1 cellular context compared by ENCODE assay signal in the genomic region with DNA sequence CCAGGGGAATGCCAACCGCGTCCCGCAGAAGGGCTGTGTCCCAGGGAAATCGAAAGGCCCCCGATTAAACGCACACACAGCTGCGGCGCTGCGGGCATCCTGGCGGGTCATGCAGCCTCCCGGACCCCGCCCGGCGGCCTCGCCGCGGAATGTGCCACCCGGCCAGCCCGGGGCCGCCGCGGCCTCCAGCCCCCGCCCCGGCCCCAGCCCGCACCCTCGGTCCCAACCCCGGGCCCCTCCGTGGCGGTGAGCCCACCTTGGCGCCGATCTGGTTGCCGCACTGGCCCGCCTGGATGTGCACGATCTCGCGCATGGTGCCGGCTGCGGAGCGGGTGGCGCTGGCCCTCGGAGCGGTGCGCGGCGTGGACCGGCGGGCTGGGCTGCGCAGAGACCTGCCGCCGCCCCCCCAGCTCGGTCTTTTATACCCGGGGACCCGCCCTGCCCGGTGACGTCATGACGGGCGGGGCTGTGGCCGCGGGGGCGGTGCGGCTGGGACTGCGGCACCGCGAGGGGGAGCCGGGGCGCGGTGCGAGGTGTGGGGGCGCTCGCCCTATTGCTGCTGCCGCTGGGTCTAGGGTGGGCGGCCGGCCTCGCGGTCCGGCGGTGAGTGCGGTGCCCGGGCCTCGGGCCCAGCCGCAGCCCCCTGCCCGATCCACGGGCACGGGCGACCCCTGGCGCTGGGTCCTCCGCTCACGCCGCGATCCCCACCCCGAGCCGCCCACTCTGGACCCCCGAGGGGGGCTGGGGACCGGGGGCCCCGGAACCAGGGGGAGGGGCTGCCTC.
A peak's percentile ranks its signal among the peaks of the same experiment; 100 is the strongest.
TF ChIP-seq lines count a peak whose summit lies in the region.

A gene (minus strand): TSS at position 394 of the 783 bp plus-strand sequence. CDS start 81 bp downstream, at position 313.

TF ChIP-seq in HepG2, 621 proteins besides CTCF, POLR2A, EP300 and RAD21 (continued from another document and continues in another):
- TF ChIP-seq, protein P1, sequence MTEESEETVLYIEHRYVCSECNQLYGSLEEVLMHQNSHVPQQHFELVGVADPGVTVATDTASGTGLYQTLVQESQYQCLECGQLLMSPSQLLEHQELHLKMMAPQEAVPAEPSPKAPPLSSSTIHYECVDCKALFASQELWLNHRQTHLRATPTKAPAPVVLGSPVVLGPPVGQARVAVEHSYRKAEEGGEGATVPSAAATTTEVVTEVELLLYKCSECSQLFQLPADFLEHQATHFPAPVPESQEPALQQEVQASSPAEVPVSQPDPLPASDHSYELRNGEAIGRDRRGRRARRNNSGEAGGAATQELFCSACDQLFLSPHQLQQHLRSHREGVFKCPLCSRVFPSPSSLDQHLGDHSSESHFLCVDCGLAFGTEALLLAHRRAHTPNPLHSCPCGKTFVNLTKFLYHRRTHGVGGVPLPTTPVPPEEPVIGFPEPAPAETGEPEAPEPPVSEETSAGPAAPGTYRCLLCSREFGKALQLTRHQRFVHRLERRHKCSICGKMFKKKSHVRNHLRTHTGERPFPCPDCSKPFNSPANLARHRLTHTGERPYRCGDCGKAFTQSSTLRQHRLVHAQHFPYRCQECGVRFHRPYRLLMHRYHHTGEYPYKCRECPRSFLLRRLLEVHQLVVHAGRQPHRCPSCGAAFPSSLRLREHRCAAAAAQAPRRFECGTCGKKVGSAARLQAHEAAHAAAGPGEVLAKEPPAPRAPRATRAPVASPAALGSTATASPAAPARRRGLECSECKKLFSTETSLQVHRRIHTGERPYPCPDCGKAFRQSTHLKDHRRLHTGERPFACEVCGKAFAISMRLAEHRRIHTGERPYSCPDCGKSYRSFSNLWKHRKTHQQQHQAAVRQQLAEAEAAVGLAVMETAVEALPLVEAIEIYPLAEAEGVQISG (CRISPR knock-in tag; IDR thresholded peaks at IDR 0.05): peak; percentile 83
- TF ChIP-seq HIVEP1 (CRISPR knock-in tag; IDR thresholded peaks at IDR 0.05) (no peak), SP5 (CRISPR knock-in tag; IDR thresholded peaks at IDR 0.05; ENCODE audit: borderline replicate concordance, low read depth) (peak; percentile 83), RELA (CRISPR knock-in tag; IDR thresholded peaks at IDR 0.05) (peak; percentile 47; the same call in 1 of the 2 replicates), MZF1 (CRISPR knock-in tag; IDR thresholded peaks at IDR 0.05; ENCODE audit: borderline replicate concordance) (no peak), NR1H2 (CRISPR knock-in tag; IDR thresholded peaks at IDR 0.05; ENCODE audit: borderline replicate concordance, low read depth) (no peak; the same call in 1 of the 2 replicates), MED8 (CRISPR knock-in tag; IDR thresholded peaks at IDR 0.05; ENCODE audit: insufficient replicate concordance) (peak; percentile 66), ZNF850 (CRISPR knock-in tag; conservative IDR thresholded peaks at IDR 0.05) (no peak), CAMTA2 (CRISPR knock-in tag; IDR thresholded peaks at IDR 0.05; ENCODE audit: borderline replicate concordance) (peak; percentile 79; the same call in 1 of the 2 replicates), ZNF709 (CRISPR knock-in tag; IDR thresholded peaks at IDR 0.05) (no peak), HCFC1 (IDR thresholded peaks at IDR 0.05; ENCODE audit: low read depth, low read length) (no peak; the same call in 1 of the 2 replicates), ZBTB7B (CRISPR knock-in tag; IDR thresholded peaks at IDR 0.05) (peak; percentile 95), KLF13 (CRISPR knock-in tag; IDR thresholded peaks at IDR 0.05) (no peak), ZNF563 (CRISPR knock-in tag; IDR thresholded peaks at IDR 0.05) (peak; percentile 77; the same call in 1 of the 2 replicates), NFRKB (IDR thresholded peaks at IDR 0.05) (no peak), NFE2L2 (IDR thresholded peaks at IDR 0.05; ENCODE audit: low read length) (no peak), TGIF2 (CRISPR knock-in tag; IDR thresholded peaks at IDR 0.05) (no peak), ZNF329 (CRISPR knock-in tag; IDR thresholded peaks at IDR 0.05; ENCODE audit: low read depth) (peak; percentile 89), WIZ (CRISPR knock-in tag; IDR thresholded peaks at IDR 0.05) (no peak), ZFP41 (CRISPR knock-in tag; IDR thresholded peaks at IDR 0.05; ENCODE audit: borderline replicate concordance) (no peak), ZNF75D (CRISPR knock-in tag; IDR thresholded peaks at IDR 0.05; ENCODE audit: borderline replicate concordance) (no peak), KDM1A (CRISPR knock-in tag; IDR thresholded peaks at IDR 0.05) (no peak), HNRNPH1 (optimal IDR thresholded peaks at IDR 0.05; ENCODE audit: low read depth, low read length) (no peak), ZKSCAN8 (CRISPR knock-in tag; IDR thresholded peaks at IDR 0.05; ENCODE audit: borderline replicate concordance) (peak; percentile 36; the same call in 1 of the 2 replicates), FOXP1 (IDR thresholded peaks at IDR 0.05) (no peak), FOXP1 (CRISPR knock-in tag; IDR thresholded peaks at IDR 0.05) (no peak)
- TF ChIP-seq, protein P2, sequence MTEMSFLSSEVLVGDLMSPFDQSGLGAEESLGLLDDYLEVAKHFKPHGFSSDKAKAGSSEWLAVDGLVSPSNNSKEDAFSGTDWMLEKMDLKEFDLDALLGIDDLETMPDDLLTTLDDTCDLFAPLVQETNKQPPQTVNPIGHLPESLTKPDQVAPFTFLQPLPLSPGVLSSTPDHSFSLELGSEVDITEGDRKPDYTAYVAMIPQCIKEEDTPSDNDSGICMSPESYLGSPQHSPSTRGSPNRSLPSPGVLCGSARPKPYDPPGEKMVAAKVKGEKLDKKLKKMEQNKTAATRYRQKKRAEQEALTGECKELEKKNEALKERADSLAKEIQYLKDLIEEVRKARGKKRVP (CRISPR knock-in tag; IDR thresholded peaks at IDR 0.05): peak in 1 of 2 experiments; percentile 66; a peak in 1 of 4 replicates
- TF ChIP-seq, protein P3, sequence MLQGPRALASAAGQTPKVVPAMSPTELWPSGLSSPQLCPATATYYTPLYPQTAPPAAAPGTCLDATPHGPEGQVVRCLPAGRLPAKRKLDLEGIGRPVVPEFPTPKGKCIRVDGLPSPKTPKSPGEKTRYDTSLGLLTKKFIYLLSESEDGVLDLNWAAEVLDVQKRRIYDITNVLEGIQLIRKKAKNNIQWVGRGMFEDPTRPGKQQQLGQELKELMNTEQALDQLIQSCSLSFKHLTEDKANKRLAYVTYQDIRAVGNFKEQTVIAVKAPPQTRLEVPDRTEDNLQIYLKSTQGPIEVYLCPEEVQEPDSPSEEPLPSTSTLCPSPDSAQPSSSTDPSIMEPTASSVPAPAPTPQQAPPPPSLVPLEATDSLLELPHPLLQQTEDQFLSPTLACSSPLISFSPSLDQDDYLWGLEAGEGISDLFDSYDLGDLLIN (CRISPR knock-in tag; IDR thresholded peaks at IDR 0.05; ENCODE audit: borderline replicate concordance): no peak
- TF ChIP-seq, protein P4, sequence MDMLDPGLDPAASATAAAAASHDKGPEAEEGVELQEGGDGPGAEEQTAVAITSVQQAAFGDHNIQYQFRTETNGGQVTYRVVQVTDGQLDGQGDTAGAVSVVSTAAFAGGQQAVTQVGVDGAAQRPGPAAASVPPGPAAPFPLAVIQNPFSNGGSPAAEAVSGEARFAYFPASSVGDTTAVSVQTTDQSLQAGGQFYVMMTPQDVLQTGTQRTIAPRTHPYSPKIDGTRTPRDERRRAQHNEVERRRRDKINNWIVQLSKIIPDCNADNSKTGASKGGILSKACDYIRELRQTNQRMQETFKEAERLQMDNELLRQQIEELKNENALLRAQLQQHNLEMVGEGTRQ (IDR thresholded peaks at IDR 0.05; ENCODE audit: low read depth, low read length): no peak
- TF ChIP-seq, protein P4 (CRISPR knock-in tag; IDR thresholded peaks at IDR 0.05; ENCODE audit: borderline replicate concordance): no peak
- TF ChIP-seq, protein P5, sequence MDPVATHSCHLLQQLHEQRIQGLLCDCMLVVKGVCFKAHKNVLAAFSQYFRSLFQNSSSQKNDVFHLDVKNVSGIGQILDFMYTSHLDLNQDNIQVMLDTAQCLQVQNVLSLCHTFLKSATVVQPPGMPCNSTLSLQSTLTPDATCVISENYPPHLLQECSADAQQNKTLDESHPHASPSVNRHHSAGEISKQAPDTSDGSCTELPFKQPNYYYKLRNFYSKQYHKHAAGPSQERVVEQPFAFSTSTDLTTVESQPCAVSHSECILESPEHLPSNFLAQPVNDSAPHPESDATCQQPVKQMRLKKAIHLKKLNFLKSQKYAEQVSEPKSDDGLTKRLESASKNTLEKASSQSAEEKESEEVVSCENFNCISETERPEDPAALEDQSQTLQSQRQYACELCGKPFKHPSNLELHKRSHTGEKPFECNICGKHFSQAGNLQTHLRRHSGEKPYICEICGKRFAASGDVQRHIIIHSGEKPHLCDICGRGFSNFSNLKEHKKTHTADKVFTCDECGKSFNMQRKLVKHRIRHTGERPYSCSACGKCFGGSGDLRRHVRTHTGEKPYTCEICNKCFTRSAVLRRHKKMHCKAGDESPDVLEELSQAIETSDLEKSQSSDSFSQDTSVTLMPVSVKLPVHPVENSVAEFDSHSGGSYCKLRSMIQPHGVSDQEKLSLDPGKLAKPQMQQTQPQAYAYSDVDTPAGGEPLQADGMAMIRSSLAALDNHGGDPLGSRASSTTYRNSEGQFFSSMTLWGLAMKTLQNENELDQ (CRISPR knock-in tag; IDR thresholded peaks at IDR 0.05; ENCODE audit: borderline replicate concordance): no peak
- TF ChIP-seq, protein P6, sequence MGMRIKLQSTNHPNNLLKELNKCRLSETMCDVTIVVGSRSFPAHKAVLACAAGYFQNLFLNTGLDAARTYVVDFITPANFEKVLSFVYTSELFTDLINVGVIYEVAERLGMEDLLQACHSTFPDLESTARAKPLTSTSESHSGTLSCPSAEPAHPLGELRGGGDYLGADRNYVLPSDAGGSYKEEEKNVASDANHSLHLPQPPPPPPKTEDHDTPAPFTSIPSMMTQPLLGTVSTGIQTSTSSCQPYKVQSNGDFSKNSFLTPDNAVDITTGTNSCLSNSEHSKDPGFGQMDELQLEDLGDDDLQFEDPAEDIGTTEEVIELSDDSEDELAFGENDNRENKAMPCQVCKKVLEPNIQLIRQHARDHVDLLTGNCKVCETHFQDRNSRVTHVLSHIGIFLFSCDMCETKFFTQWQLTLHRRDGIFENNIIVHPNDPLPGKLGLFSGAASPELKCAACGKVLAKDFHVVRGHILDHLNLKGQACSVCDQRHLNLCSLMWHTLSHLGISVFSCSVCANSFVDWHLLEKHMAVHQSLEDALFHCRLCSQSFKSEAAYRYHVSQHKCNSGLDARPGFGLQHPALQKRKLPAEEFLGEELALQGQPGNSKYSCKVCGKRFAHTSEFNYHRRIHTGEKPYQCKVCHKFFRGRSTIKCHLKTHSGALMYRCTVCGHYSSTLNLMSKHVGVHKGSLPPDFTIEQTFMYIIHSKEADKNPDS (CRISPR knock-in tag; IDR thresholded peaks at IDR 0.05): no peak; the same call in 1 of the 2 replicates
- TF ChIP-seq, protein P7, sequence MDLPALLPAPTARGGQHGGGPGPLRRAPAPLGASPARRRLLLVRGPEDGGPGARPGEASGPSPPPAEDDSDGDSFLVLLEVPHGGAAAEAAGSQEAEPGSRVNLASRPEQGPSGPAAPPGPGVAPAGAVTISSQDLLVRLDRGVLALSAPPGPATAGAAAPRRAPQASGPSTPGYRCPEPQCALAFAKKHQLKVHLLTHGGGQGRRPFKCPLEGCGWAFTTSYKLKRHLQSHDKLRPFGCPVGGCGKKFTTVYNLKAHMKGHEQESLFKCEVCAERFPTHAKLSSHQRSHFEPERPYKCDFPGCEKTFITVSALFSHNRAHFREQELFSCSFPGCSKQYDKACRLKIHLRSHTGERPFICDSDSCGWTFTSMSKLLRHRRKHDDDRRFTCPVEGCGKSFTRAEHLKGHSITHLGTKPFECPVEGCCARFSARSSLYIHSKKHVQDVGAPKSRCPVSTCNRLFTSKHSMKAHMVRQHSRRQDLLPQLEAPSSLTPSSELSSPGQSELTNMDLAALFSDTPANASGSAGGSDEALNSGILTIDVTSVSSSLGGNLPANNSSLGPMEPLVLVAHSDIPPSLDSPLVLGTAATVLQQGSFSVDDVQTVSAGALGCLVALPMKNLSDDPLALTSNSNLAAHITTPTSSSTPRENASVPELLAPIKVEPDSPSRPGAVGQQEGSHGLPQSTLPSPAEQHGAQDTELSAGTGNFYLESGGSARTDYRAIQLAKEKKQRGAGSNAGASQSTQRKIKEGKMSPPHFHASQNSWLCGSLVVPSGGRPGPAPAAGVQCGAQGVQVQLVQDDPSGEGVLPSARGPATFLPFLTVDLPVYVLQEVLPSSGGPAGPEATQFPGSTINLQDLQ (CRISPR knock-in tag; IDR thresholded peaks at IDR 0.05): no peak
- TF ChIP-seq, protein P8, sequence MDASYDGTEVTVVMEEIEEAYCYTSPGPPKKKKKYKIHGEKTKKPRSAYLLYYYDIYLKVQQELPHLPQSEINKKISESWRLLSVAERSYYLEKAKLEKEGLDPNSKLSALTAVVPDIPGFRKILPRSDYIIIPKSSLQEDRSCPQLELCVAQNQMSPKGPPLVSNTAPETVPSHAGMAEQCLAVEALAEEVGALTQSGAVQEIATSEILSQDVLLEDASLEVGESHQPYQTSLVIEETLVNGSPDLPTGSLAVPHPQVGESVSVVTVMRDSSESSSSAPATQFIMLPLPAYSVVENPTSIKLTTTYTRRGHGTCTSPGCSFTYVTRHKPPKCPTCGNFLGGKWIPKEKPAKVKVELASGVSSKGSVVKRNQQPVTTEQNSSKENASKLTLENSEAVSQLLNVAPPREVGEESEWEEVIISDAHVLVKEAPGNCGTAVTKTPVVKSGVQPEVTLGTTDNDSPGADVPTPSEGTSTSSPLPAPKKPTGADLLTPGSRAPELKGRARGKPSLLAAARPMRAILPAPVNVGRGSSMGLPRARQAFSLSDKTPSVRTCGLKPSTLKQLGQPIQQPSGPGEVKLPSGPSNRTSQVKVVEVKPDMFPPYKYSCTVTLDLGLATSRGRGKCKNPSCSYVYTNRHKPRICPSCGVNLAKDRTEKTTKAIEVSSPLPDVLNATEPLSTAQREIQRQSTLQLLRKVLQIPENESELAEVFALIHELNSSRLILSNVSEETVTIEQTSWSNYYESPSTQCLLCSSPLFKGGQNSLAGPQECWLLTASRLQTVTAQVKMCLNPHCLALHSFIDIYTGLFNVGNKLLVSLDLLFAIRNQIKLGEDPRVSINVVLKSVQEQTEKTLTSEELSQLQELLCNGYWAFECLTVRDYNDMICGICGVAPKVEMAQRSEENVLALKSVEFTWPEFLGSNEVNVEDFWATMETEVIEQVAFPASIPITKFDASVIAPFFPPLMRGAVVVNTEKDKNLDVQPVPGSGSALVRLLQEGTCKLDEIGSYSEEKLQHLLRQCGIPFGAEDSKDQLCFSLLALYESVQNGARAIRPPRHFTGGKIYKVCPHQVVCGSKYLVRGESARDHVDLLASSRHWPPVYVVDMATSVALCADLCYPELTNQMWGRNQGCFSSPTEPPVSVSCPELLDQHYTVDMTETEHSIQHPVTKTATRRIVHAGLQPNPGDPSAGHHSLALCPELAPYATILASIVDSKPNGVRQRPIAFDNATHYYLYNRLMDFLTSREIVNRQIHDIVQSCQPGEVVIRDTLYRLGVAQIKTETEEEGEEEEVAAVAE (CRISPR knock-in tag; IDR thresholded peaks at IDR 0.05; ENCODE audit: borderline replicate concordance): no peak
